24 cellular contexts compared by ENCODE assay signal in genomic region chr6:37371158-37372083, GRCh38. TPM values are rescaled to one million over a fixed set of nuclear protein-coding genes. Genes with fewer than 3 reads are reported as not detected.
DNase-seq lines count a peak whose midpoint lies in the region; ATAC-seq, FAIRE-seq and TF ChIP-seq lines count a peak whose summit lies in the region.
"Had no signal": no experiment of that assay in that cellular context is flagged by ENCODE, and none has a peak within 500 bp of the region (broad histone marks: within the 10 kb centered on the region; RNA-seq: fewer than 3 reads in every experiment).

No MANE protein-coding gene starts in this region.

- H3K27ac ChIP-seq in ascending aorta = peak overlapping the region; percentile 22 to 61
- H3K27ac ChIP-seq in lung (ENCODE audit: low read depth in 1 of 2, low read length in 1 of 2) = peak overlapping the region in 1 of 2 donors; percentile 45
- no peak overlapping the region for H3K27ac ChIP-seq in stomach
- H3K27ac ChIP-seq: ovary, right lobe of liver had no signal

- peaks cover 3 to 7% of the 10 kb centered on the region in 2 donors for H3K36me3 ChIP-seq in ascending aorta
- H3K36me3 ChIP-seq in lung (ENCODE audit: control insufficient read depth in 2 of 2, insufficient read depth in 2 of 2, low read length in 2 of 2) = peaks cover 14 to 21% of the 10 kb centered on the region in 2 donors
- H3K36me3 ChIP-seq in stomach = peaks cover 10 to 70% (median 64%) of the 10 kb centered on the region in 4 donors
- H3K36me3 ChIP-seq: ovary had no signal

- no peaks in the 10 kb centered on the region for H3K9me3 ChIP-seq in ascending aorta
- no peaks in the 10 kb centered on the region for H3K9me3 ChIP-seq in lung (ENCODE audit: control insufficient read depth in 2 of 2, insufficient read depth in 1 of 2, low read length in 1 of 2)
- H3K9me3 ChIP-seq in stomach = no peaks in the 10 kb centered on the region
- H3K9me3 ChIP-seq: ovary, right lobe of liver had no signal

- WGBS in lung, 2 donors = 69 to 86% methylated on average over 4 of the region's 4 CpGs
- 85 to 91% (median 89%) methylated on average over 4 of the region's 4 CpGs for WGBS in stomach, 5 donors

- FAIRE-seq in GM12892 (lab: Jason Lieb, UNC) = no peak
- FAIRE-seq: GM19239, islet of Langerhans had no signal

- TF ChIP-seq CTCF in ascending aorta (IDR thresholded peaks at IDR 0.05) (no peak), lung (IDR thresholded peaks at IDR 0.05; ENCODE audit: control extremely low read depth, extremely low read depth) (no peak), stomach (IDR thresholded peaks at IDR 0.05) (no peak)

- intact Hi-C loops in ascending aorta (cut with DNase I) = no loop called here
- intact Hi-C loops in stomach (cut with DNase I; ENCODE audit: low total_unique reads) = no loop called here

- TF ChIP-seq POLR2A in stomach (IDR thresholded peaks at IDR 0.05) = no peak
- TF ChIP-seq POLR2A in GM12892 (IDR thresholded peaks at IDR 0.05; ENCODE audit: low read depth, low read length) = no peak

- TF ChIP-seq RAD21 in Ishikawa (IDR thresholded peaks at IDR 0.05; ENCODE audit: low read depth) = no peak

- DNase-seq in DMS 273 (lab: John Stamatoyannopoulos, UW; ENCODE audit: unreplicated experiment) (peak; percentile 91), ascending aorta (ENCODE audit: low spot score in 2 of 2) (no peak), lung (ENCODE audit: low spot score) (peak; percentile 53), stomach (no peak), GM12892 (ENCODE audit: insufficient read length) (no peak), ureter (ENCODE audit: low spot score) (no peak)
- DNase-seq: activated B cell treated with CpG ODN at 0.5 μM for 24 hours; activated CD4-positive, alpha-beta memory T cell treated with anti-CD3 and anti-CD28 coated beads, Interleukin-2, amount 10 ng/mL, durations not matched to agents 7 days and 5 days; activated T-cell treated with anti-CD3 and anti-CD28 coated beads, Interleukin-2, amount 50 U/mL, for 1 hour; CD8-positive, alpha-beta T cell; dermis blood vessel endothelial cell; GOT3; mesendoderm; natural killer cell; NCI-H1694; NCI-H526 treated with DMSO at 0.1 percent for 48 hours; OCI-M1; ovary; right lobe of liver had no signal

- TF ChIP-seq EP300 in Ishikawa (IDR thresholded peaks at IDR 0.05; ENCODE audit: borderline replicate concordance) = no peak
- TF ChIP-seq EP300 in stomach (IDR thresholded peaks at IDR 0.05) = no peak

- peak; percentile 14 for ATAC-seq in lung (ENCODE audit: insufficient read depth, low FRiP score)
- ATAC-seq in GM18861 (IDR thresholded peaks at IDR 0.05; ENCODE audit: unreplicated experiment) = no peak
- ATAC-seq: activated naive CD4-positive, alpha-beta T cell treated with anti-CD3 and anti-CD28 coated beads, Interleukin-2, amount 50 U/mL, for 72 hours; CD8-positive, alpha-beta T cell; natural killer cell; right lobe of liver had no signal

- no peak overlapping the region for H3K4me3 ChIP-seq in ascending aorta
- no peak overlapping the region for H3K4me3 ChIP-seq in lung
- H3K4me3 ChIP-seq in stomach = no peak overlapping the region
- H3K4me3 ChIP-seq: ovary, right lobe of liver had no signal

- no peaks in the 10 kb centered on the region for H3K27me3 ChIP-seq in ascending aorta
- H3K27me3 ChIP-seq in lung (ENCODE audit: control insufficient read depth, insufficient read depth) = no peaks in the 10 kb centered on the region
- no peaks in the 10 kb centered on the region for H3K27me3 ChIP-seq in stomach
- H3K27me3 ChIP-seq: ovary, right lobe of liver had no signal

- H3K4me1 ChIP-seq in ascending aorta (peaks cover 12 to 36% of the 10 kb centered on the region in 2 donors), lung (ENCODE audit: control insufficient read depth in 2 of 2, insufficient read depth in 2 of 2, low read length in 2 of 2) (peaks cover 5 to 15% of the 10 kb centered on the region in 2 donors), stomach (peaks cover 3 to 32% (median 18%) of the 10 kb centered on the region in 4 donors)
- H3K4me1 ChIP-seq: right lobe of liver had no signal

TF ChIP-seq in Ishikawa, 13 proteins besides CTCF, POLR2A, EP300 and RAD21:
- TF ChIP-seq, protein P1, sequence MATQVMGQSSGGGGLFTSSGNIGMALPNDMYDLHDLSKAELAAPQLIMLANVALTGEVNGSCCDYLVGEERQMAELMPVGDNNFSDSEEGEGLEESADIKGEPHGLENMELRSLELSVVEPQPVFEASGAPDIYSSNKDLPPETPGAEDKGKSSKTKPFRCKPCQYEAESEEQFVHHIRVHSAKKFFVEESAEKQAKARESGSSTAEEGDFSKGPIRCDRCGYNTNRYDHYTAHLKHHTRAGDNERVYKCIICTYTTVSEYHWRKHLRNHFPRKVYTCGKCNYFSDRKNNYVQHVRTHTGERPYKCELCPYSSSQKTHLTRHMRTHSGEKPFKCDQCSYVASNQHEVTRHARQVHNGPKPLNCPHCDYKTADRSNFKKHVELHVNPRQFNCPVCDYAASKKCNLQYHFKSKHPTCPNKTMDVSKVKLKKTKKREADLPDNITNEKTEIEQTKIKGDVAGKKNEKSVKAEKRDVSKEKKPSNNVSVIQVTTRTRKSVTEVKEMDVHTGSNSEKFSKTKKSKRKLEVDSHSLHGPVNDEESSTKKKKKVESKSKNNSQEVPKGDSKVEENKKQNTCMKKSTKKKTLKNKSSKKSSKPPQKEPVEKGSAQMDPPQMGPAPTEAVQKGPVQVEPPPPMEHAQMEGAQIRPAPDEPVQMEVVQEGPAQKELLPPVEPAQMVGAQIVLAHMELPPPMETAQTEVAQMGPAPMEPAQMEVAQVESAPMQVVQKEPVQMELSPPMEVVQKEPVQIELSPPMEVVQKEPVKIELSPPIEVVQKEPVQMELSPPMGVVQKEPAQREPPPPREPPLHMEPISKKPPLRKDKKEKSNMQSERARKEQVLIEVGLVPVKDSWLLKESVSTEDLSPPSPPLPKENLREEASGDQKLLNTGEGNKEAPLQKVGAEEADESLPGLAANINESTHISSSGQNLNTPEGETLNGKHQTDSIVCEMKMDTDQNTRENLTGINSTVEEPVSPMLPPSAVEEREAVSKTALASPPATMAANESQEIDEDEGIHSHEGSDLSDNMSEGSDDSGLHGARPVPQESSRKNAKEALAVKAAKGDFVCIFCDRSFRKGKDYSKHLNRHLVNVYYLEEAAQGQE (IDR thresholded peaks at IDR 0.05; ENCODE audit: low read depth) = no peak
- TF ChIP-seq CREB1 (IDR thresholded peaks at IDR 0.05; ENCODE audit: low read depth) (no peak), USF1 (IDR thresholded peaks at IDR 0.05) (peak; percentile 34; the same call in 1 of the 2 replicates), TCF12 (IDR thresholded peaks at IDR 0.05; ENCODE audit: low read depth) (no peak)

RNA-seq across cellular contexts. Expression of gene RNF8, which starts 17.6 kb away (rescaled TPM):
- total RNA-seq in ascending aorta (7.3 TPM), lung (10 to 100 TPM; 12.9 to 28.1 TPM), stomach (10 to 100 TPM; 11.7 to 46.0 (median 23.5) TPM), ureter (15.2 TPM)
- polyA plus RNA-seq in lung (10 to 100 TPM; 10.5 to 12.5 TPM), stomach (10 to 100 TPM in 2 of 3 donors, 1 to 10 TPM in 1; 8.7 to 15.7 (median 14.6) TPM)
- 19.5 TPM for polyA plus RNA-seq in GM12892 (2012; ENCODE audit: missing spikeins)

Comparison
In these comparisons a context has a peak if more than half of its experiments do, and no peak if none do; other contexts are left out.
1. DNase-seq: peak in DMS 273 (single experiment) and lung (single experiment); none in ascending aorta (0 of 2), stomach (single experiment), GM12892 (single experiment) and ureter (single experiment).
2. H3K27ac ChIP-seq: peak in ascending aorta (2 of 2); none in stomach (0 of 5).